In genomic region chr7:151411551-151411950, GRCh38 we compare ENCODE assay signal across 1 cellular context.
TF ChIP-seq lines count a peak whose summit lies in the region.

No MANE protein-coding gene starts in this region.

TF ChIP-seq in K562, 482 proteins besides CTCF, POLR2A, EP300 and RAD21 (continued from another document and continues in another):
- TF ChIP-seq MAZ (CRISPR knock-in tag; conservative IDR thresholded peaks at IDR 0.05 in 1 of 2, IDR thresholded peaks at IDR 0.05 in 1 of 2) (peak in 1 of 2 experiments; percentile 37; a peak in 1 of 4 replicates), HINFP (tag; conservative IDR thresholded peaks at IDR 0.05; ENCODE audit: low read depth) (no peak), CEBPG (CRISPR knock-in tag; IDR thresholded peaks at IDR 0.05) (no peak), CEBPG (tag; conservative IDR thresholded peaks at IDR 0.05 in 1 of 2, IDR thresholded peaks at IDR 0.05 in 1 of 2) (no peak), RBM17 (IDR thresholded peaks at IDR 0.05; ENCODE audit: borderline replicate concordance, low read depth, low read length) (no peak), HES1 (IDR thresholded peaks at IDR 0.05; ENCODE audit: low read depth) (no peak), ZNF561 (CRISPR knock-in tag; conservative IDR thresholded peaks at IDR 0.05) (no peak), GTF2E2 (tag; IDR thresholded peaks at IDR 0.05) (no peak), HOMEZ (CRISPR knock-in tag; IDR thresholded peaks at IDR 0.05) (no peak), MCM7 (IDR thresholded peaks at IDR 0.05) (no peak), ZNF668 (CRISPR knock-in tag; IDR thresholded peaks at IDR 0.05) (no peak), TSC22D4 (tag; IDR thresholded peaks at IDR 0.05) (no peak), GABPA (tag; conservative IDR thresholded peaks at IDR 0.05; ENCODE audit: low read depth) (no peak), PML (IDR thresholded peaks at IDR 0.05; ENCODE audit: low read length) (no peak), MTF1 (CRISPR knock-in tag; IDR thresholded peaks at IDR 0.05; ENCODE audit: borderline replicate concordance) (no peak), ZNF589 (CRISPR knock-in tag; IDR thresholded peaks at IDR 0.05; ENCODE audit: low read depth) (no peak), CHD7 (IDR thresholded peaks at IDR 0.05; ENCODE audit: low read depth, low read length) (no peak), USF2 (CRISPR knock-in tag; IDR thresholded peaks at IDR 0.05) (no peak), ZNF584 (CRISPR knock-in tag; IDR thresholded peaks at IDR 0.05; ENCODE audit: low read depth) (no peak), TRIM24 (IDR thresholded peaks at IDR 0.05) (0 out of 4 replicates have a peak, but pooled peaks of 1 of the 2 experiments have one; percentile 22), GATA2 (CRISPR knock-in tag; IDR thresholded peaks at IDR 0.05) (no peak), GMEB1 (CRISPR knock-in tag; IDR thresholded peaks at IDR 0.05) (no peak), ZNF764 (CRISPR knock-in tag; IDR thresholded peaks at IDR 0.05; ENCODE audit: low read depth) (no peak), PTBP1 (IDR thresholded peaks at IDR 0.05; ENCODE audit: low read depth, low read length) (no peak), TBP (optimal IDR thresholded peaks at IDR 0.05; ENCODE audit: low read depth, low read length) (no peak), KAT7 (CRISPR knock-in tag; IDR thresholded peaks at IDR 0.05; ENCODE audit: borderline replicate concordance) (no peak), FIP1L1 (IDR thresholded peaks at IDR 0.05; ENCODE audit: low read depth, low read length, poor library complexity, severe bottlenecking) (no peak), SMC3 (conservative IDR thresholded peaks at IDR 0.05; ENCODE audit: insufficient read depth, low read depth, low read length) (peak; percentile 28; the same call in 1 of the 2 replicates), TCF3 (CRISPR knock-in tag; IDR thresholded peaks at IDR 0.05) (no peak), OTX1 (CRISPR knock-in tag; IDR thresholded peaks at IDR 0.05) (no peak), CHD4 (IDR thresholded peaks at IDR 0.05; ENCODE audit: insufficient read depth, insufficient replicate concordance, low read depth, low read length, poor library complexity, severe bottlenecking) (no peak), EWSR1 (IDR thresholded peaks at IDR 0.05; ENCODE audit: borderline replicate concordance, low read depth, partially characterized antibody) (no peak), ZNF384 (IDR thresholded peaks at IDR 0.05; ENCODE audit: low read depth, low read length) (peak; percentile 22; the same call in 1 of the 2 replicates), ZNF140 (CRISPR knock-in tag; IDR thresholded peaks at IDR 0.05) (no peak), SMARCE1 (IDR thresholded peaks at IDR 0.05) (peak; percentile 36; the same call in 1 of the 2 replicates), BHLHE40 (IDR thresholded peaks at IDR 0.05; ENCODE audit: low read length) (0 out of 2 replicates have a peak, but pooled peaks have one; percentile 10), FOXP4 (CRISPR knock-in tag; IDR thresholded peaks at IDR 0.05; ENCODE audit: borderline replicate concordance) (no peak), HDGF (IDR thresholded peaks at IDR 0.05) (no peak), ZNF224 (CRISPR knock-in tag; IDR thresholded peaks at IDR 0.05) (no peak)
